In genomic region chr1:212671342-212672031, GRCh38 we compare ENCODE assay signal across 9 cellular contexts. TPM values are rescaled to one million over a fixed set of nuclear protein-coding genes. Genes with fewer than 3 reads are reported as not detected.
DNase-seq lines count a peak whose midpoint lies in the region; ATAC-seq and TF ChIP-seq lines count a peak whose summit lies in the region.
"Had no signal": no experiment of that assay in that cellular context is flagged by ENCODE, and none has a peak within 500 bp of the region (broad histone marks: within the 10 kb centered on the region; RNA-seq: fewer than 3 reads in every experiment).

No MANE protein-coding gene starts in this region.

- no peaks in the 10 kb centered on the region for H3K9me2 ChIP-seq in hepatocyte (replicated peaks; ENCODE audit: insufficient read depth)

- TF ChIP-seq CTCF in activated B cell treated with CpG ODN at 0.5 μM for 24 hours (IDR thresholded peaks at IDR 0.05), result no peak
- no peak for TF ChIP-seq CTCF in hepatocyte (IDR thresholded peaks at IDR 0.05; ENCODE audit: poor library complexity)
- TF ChIP-seq CTCF in testis (IDR thresholded peaks at IDR 0.05), result no peak

- no peaks in the 10 kb centered on the region for H4K20me1 ChIP-seq in hepatocyte (ENCODE audit: insufficient read depth, poor library complexity, severe bottlenecking)

- peak overlapping the region; percentile 14 for H3K4me2 ChIP-seq in hepatocyte

- DNase-seq in DMS53 (lab: John Stamatoyannopoulos, UW), result peak; percentile 98
- peak; percentile 69 for DNase-seq in NCI-H2171 (lab: John Stamatoyannopoulos, UW)
- DNase-seq in activated B cell treated with CpG ODN at 0.5 μM for 24 hours, result no peak
- DNase-seq in hepatocyte (ENCODE audit: low spot score), result peak; percentile 58
- DNase-seq in testis, result peak; percentile 77
- DNase-seq in COLO829 (ENCODE audit: low spot score), result no peak
- DNase-seq in OCI-M2 (lab: John Stamatoyannopoulos, UW; ENCODE audit: unreplicated experiment), result no peak
- DNase-seq: activated naive CD8-positive, alpha-beta T cell treated with anti-CD3 and anti-CD28 coated beads, Interleukin-2, amount 10 ng/mL, durations not matched to agents 7 days and 5 days had no signal

- H3K27ac ChIP-seq in hepatocyte (no peak overlapping the region), testis (no peak overlapping the region)

- H3K27me3 ChIP-seq in hepatocyte, result no peaks in the 10 kb centered on the region
- H3K27me3 ChIP-seq in testis, result no peaks in the 10 kb centered on the region

- POLR2A ChIA-PET in activated B cell treated with CpG ODN at 0.5 μM for 24 hours (lab: Charles Lee), result interaction anchor here (0.5 to 2.0 kb wide), 4 partner anchors 13 to 187 kb away, joined by 3 to 8 read pairs (median 6); partner anchors contain the start of genes ATF3, FLVCR1, NSL1 and TATDN3

- H3K79me2 ChIP-seq in hepatocyte, result no peaks in the 10 kb centered on the region

- ATAC-seq in HG02610 (IDR thresholded peaks at IDR 0.05; ENCODE audit: unreplicated experiment) (peak; percentile 34), activated B cell treated with CpG ODN at 0.5 μM for 24 hours (ENCODE audit: low read depth) (peak; percentile 68)

- TF ChIP-seq POLR2A in testis (IDR thresholded peaks at IDR 0.05), result no peak

- H3K4me1 Mint-ChIP-seq in activated B cell treated with CpG ODN at 0.5 μM for 24 hours, result peaks cover 22% of the 10 kb centered on the region

- H3K27me3 Mint-ChIP-seq in activated B cell treated with CpG ODN at 0.5 μM for 24 hours, result peaks cover 4% of the 10 kb centered on the region

- H3K9me3 ChIP-seq in hepatocyte (ENCODE audit: low read depth), result no peaks in the 10 kb centered on the region
- H3K9me3 ChIP-seq in testis, result no peaks in the 10 kb centered on the region

- H2AFZ ChIP-seq in hepatocyte, result no peak overlapping the region

- intact Hi-C loops in activated B cell treated with CpG ODN at 0.5 μM for 24 hours (cut with micrococcal nuclease), result no loop called here
- intact Hi-C loops in testis (cut with DNase I; ENCODE audit: low total_unique reads), result no loop called here

- peak overlapping the region; percentile 12 for H3K4me3 Mint-ChIP-seq in activated B cell treated with CpG ODN at 0.5 μM for 24 hours
- H3K4me3 Mint-ChIP-seq: activated naive CD8-positive, alpha-beta T cell treated with anti-CD3 and anti-CD28 coated beads, Interleukin-2, amount 10 ng/mL, durations not matched to agents 7 days and 5 days had no signal

- no peak overlapping the region for H3K27ac Mint-ChIP-seq in activated B cell treated with CpG ODN at 0.5 μM for 24 hours
- H3K27ac Mint-ChIP-seq: activated naive CD8-positive, alpha-beta T cell treated with anti-CD3 and anti-CD28 coated beads, Interleukin-2, amount 10 ng/mL, durations not matched to agents 7 days and 5 days had no signal

- no peak overlapping the region for H3K4me3 ChIP-seq in hepatocyte
- no peak overlapping the region for H3K4me3 ChIP-seq in testis

- H3K36me3 ChIP-seq in hepatocyte (replicated peaks; ENCODE audit: insufficient read depth, low read depth), result no peaks in the 10 kb centered on the region
- H3K36me3 ChIP-seq in testis (ENCODE audit: low read depth, missing control alignments), result no peaks in the 10 kb centered on the region

- H3K9me3 Mint-ChIP-seq in activated B cell treated with CpG ODN at 0.5 μM for 24 hours, result no peaks in the 10 kb centered on the region
- H3K9me3 Mint-ChIP-seq: activated naive CD8-positive, alpha-beta T cell treated with anti-CD3 and anti-CD28 coated beads, Interleukin-2, amount 10 ng/mL, durations not matched to agents 7 days and 5 days had no signal

- WGBS in hepatocyte (ENCODE audit: low lambda C conversion rate, missing lambda C conversion rate), result 38% methylated on average over 12 of the region's 12 CpGs
- 52 to 54% methylated on average over 12 of the region's 12 CpGs for WGBS in testis, 2 donors

- CTCF ChIA-PET in activated B cell treated with CpG ODN at 0.5 μM for 24 hours (lab: Charles Lee), result interaction anchor here (0.8 to 2.4 kb wide), 4 partner anchors 111 to 216 kb away, joined by 3 to 12 read pairs (median 4); partner anchors contain the start of gene NSL1

- H3K36me3 Mint-ChIP-seq in activated B cell treated with CpG ODN at 0.5 μM for 24 hours (ENCODE audit: low read depth), result no peaks in the 10 kb centered on the region
- H3K36me3 Mint-ChIP-seq: activated naive CD8-positive, alpha-beta T cell treated with anti-CD3 and anti-CD28 coated beads, Interleukin-2, amount 10 ng/mL, durations not matched to agents 7 days and 5 days had no signal

- H3K4me1 ChIP-seq in hepatocyte (ENCODE audit: insufficient read depth) (no peaks in the 10 kb centered on the region), testis (peaks cover 8% of the 10 kb centered on the region)

RNA-seq across cellular contexts. Expression of gene BATF3, which starts 28.2 kb away (rescaled TPM):
- 23.5 and 25.2 TPM in 2 replicates for total RNA-seq in activated B cell treated with CpG ODN at 0.5 μM for 24 hours
- 1.6 TPM in 1 of 2 replicates, not detected in the other for total RNA-seq in hepatocyte
- 3.2 and 3.5 TPM in 2 replicates for polyA plus RNA-seq in hepatocyte
- 1 to 10 TPM; 1.1 to 2.5 TPM for total RNA-seq in testis
- 4.2 TPM for polyA plus RNA-seq in testis (ENCODE audit: insufficient read depth, low read depth, low replicate concordance)

Comparison
In these comparisons a context has a peak if more than half of its experiments do, and no peak if none do; other contexts are left out.
1. DNase-seq: peak in DMS53 (single experiment), NCI-H2171 (single experiment), hepatocyte (single experiment) and testis (single experiment); none in activated B cell treated with CpG ODN at 0.5 μM for 24 hours (single experiment), COLO829 (single experiment) and OCI-M2 (single experiment).